In genomic region chr7:43577485-43577951, GRCh38 we compare ENCODE assay signal across 7 cellular contexts.
DNase-seq lines count a peak whose midpoint lies in the region; ATAC-seq lines count a peak whose summit lies in the region.

No MANE protein-coding gene starts in this region.

- ATAC-seq in HG02852 (IDR thresholded peaks at IDR 0.05; ENCODE audit: unreplicated experiment) (no peak), HG03378 (IDR thresholded peaks at IDR 0.05; ENCODE audit: unreplicated experiment) (no peak), GM18519 (IDR thresholded peaks at IDR 0.05; ENCODE audit: low FRiP score, unreplicated experiment) (no peak)

- DNase-seq in EL (peak; percentile 42), HUDEP-2 (lab: John Stamatoyannopoulos, UW; ENCODE audit: unreplicated experiment in 76 of 76) (peak in 73 of 76 experiments; percentile 11 to 92 (median 61)), UCSD-AML1 (lab: John Stamatoyannopoulos, UW; ENCODE audit: unreplicated experiment) (peak; percentile 18), islet precursor cell (peak; percentile 88)

Comparison
In these comparisons a context has a peak if more than half of its experiments do, and no peak if none do; other contexts are left out.
1. DNase-seq: peak in every context shown above with its lines; median percentile 88 in islet precursor cell; 61 in HUDEP-2; 42 in EL; 18 in UCSD-AML1.